12 cellular contexts compared by ENCODE assay signal in the genomic region with DNA sequence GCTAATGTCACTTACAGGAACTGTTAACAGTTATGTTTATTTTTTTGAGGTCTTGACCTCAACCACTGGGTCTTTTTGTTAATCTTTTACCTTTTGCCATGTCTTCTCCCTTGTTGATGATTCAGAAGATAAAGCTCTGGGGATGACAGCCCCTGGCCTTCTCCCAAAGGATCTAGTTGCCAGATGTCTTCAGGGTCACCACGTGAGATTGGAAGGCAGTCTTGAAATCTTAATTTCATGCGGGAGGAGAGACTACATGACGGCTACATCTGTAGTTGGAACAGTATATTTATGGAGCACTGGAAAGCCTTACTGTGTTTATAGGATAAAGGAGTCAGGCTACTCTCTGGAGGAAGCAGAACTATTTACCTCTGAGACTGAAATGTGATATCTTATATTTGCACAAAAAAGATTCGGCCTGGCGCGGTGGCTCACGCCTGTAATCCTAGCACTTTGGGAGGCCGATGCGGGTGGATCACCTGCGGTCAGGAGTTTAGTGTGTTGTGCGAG. TPM values are rescaled to one million over a fixed set of nuclear protein-coding genes. Genes with fewer than 3 reads are reported as not detected.
A peak's percentile ranks its signal among the peaks of the same experiment; 100 is the strongest.
DNase-seq lines count a peak whose midpoint lies in the region; ATAC-seq and TF ChIP-seq lines count a peak whose summit lies in the region.
"Had no signal": no experiment of that assay in that cellular context is flagged by ENCODE, and none has a peak within 500 bp of the region (broad histone marks: within the 10 kb centered on the region; RNA-seq: fewer than 3 reads in every experiment).

No MANE protein-coding gene starts in this region.

- no peaks in the 10 kb centered on the region for H3K9me2 ChIP-seq in PC-3 (replicated peaks; ENCODE audit: low read length)

- CTCF ChIA-PET in PC-3 (lab: Charles Lee), result no interaction called here

- peaks cover 48% of the 10 kb centered on the region for H4K20me1 ChIP-seq in PC-3 (ENCODE audit: low read length)

- H3K27ac ChIP-seq in C4-2B (peak overlapping the region; percentile 64), PC-3 (ENCODE audit: low read length) (no peak overlapping the region)

- intact Hi-C loops in PC-3 (cut with micrococcal nuclease), result no loop called here

- no peaks in the 10 kb centered on the region for H3K27me3 ChIP-seq in PC-3 (ENCODE audit: low read length)

- no peaks in the 10 kb centered on the region for H3K9me3 ChIP-seq in PC-3 (ENCODE audit: low read length)

- peaks cover 36% of the 10 kb centered on the region for H3K4me1 ChIP-seq in PC-3 (ENCODE audit: insufficient read depth, low read length)

- H2AFZ ChIP-seq in PC-3 (ENCODE audit: low read length), result no peak overlapping the region

- POLR2A ChIA-PET in PC-3 (lab: Charles Lee; ENCODE audit: unreplicated experiment), result no interaction called here

- H3K4me2 ChIP-seq in PC-3 (ENCODE audit: low read length), result no peak overlapping the region

- TF ChIP-seq CTCF in C4-2B (conservative IDR thresholded peaks at IDR 0.05) (no peak), PC-3 (conservative IDR thresholded peaks at IDR 0.05; ENCODE audit: low read depth, low read length) (no peak)

- ATAC-seq in PC-3, result no peak
- ATAC-seq: stimulated activated naive B cell treated with anti-CD40 and anti-IgM and Interleukin-4, amounts not matched to agents 10 μg/mL and 1 μg/mL and 100 μg/mL, for 72 hours had no signal

- no peak overlapping the region for H3K9ac ChIP-seq in PC-3 (ENCODE audit: low read length)

- DNase-seq in ELR (ENCODE audit: low read depth), result peak; percentile 37
- peak; percentile 80 for DNase-seq in amniotic epithelial cell (ENCODE audit: low read depth)
- peak; percentile 58 for DNase-seq in mucosa of gallbladder (ENCODE audit: low spot score)
- DNase-seq in NCI-H187 treated with DMSO at 0.1 percent for 48 hours (lab: John Stamatoyannopoulos, UW), result no peak
- DNase-seq in NCI-H1930 (lab: John Stamatoyannopoulos, UW), result no peak
- DNase-seq in PC-3, result no peak
- no peak for DNase-seq in epidermal melanocyte (ENCODE audit: insufficient read length, low spot score)
- DNase-seq: kidney; NCI-H2029; stimulated activated naive B cell treated with anti-CD40 and anti-IgM and Interleukin-4, amounts not matched to agents 10 μg/mL and 1 μg/mL and 100 μg/mL, for 72 hours had no signal

- peaks cover 68% of the 10 kb centered on the region for H3K79me2 ChIP-seq in PC-3 (ENCODE audit: low read length)

- H3K36me3 ChIP-seq in PC-3 (ENCODE audit: low read depth, low read length), result peaks cover 43% of the 10 kb centered on the region

- no peaks in the 10 kb centered on the region for H3F3A ChIP-seq in PC-3 (ENCODE audit: low read length, unreplicated experiment)

- BruUV-seq in PC-3 (replicated peaks; lab: Mats Ljungman, UMichigan), result no TSS peak

- no peak overlapping the region for H3K4me3 ChIP-seq in PC-3 (ENCODE audit: low read length)

RNA-seq across cellular contexts. Expression of a gene that starts 5.6 kb away (rescaled TPM):
- 335 TPM for total RNA-seq in mucosa of gallbladder
- total RNA-seq in PC-3 (2014; rRNA removed), result 158 and 166 TPM in 2 replicates

RNA-seq across cellular contexts. Expression of a gene that starts 17.7 kb away (rescaled TPM):
- 51.7 TPM for total RNA-seq in mucosa of gallbladder
- 15.9 and 23.8 TPM in 2 replicates for total RNA-seq in PC-3 (2014; rRNA removed)

RNA-seq across cellular contexts. Expression of a gene that starts 33.0 kb away (rescaled TPM):
- 36.9 TPM for total RNA-seq in mucosa of gallbladder
- total RNA-seq in PC-3 (2014; rRNA removed), result 14.5 and 19.6 TPM in 2 replicates

RNA-seq across cellular contexts. Expression of a gene that starts 52.2 kb away (rescaled TPM):
- 2.3 TPM for total RNA-seq in mucosa of gallbladder
- not detected in 2 replicates for total RNA-seq in PC-3 (2014; rRNA removed)
- total RNA-seq: bronchial epithelial cell had no signal

Comparison
In these comparisons a context has a peak if more than half of its experiments do, and no peak if none do; other contexts are left out.
1. DNase-seq: peak in ELR (single experiment), amniotic epithelial cell (single experiment) and mucosa of gallbladder (single experiment); none in NCI-H187 treated with DMSO at 0.1 percent for 48 hours (single experiment), NCI-H1930 (0 of 2), PC-3 (single experiment) and epidermal melanocyte (single experiment).